ENCODE assay signal across 11 cellular contexts in the genomic region with DNA sequence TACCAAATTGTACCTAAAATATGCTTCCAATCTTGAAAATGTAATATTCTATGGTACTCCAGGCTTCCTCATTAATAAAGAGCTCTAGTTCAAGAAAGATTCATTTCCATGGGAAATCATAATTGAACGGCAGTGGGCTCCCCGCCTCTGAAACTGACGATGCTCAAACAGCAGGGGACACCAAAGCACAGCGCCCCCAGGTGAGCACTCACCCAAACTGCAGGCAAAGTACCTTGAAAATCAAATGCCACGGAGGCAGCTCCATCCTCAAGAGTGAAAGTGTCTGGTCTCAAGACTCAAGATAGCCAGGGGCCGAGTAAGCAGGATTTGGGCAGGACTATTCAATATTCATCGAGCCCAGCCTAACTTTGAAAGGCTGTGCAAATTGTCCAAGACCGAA.
DNase-seq lines count a peak whose midpoint lies in the region; ATAC-seq and TF ChIP-seq lines count a peak whose summit lies in the region.
"Had no signal": no experiment of that assay in that cellular context is flagged by ENCODE, and none has a peak within 500 bp of the region (broad histone marks: within the 10 kb centered on the region; RNA-seq: fewer than 3 reads in every experiment).

No MANE protein-coding gene starts in this region.

- H3K27ac ChIP-seq in colonic mucosa (no peak overlapping the region), smooth muscle cell (ENCODE audit: low read depth) (no peak overlapping the region)
- H3K27ac ChIP-seq: left lung had no signal

- intact Hi-C loops in colonic mucosa (cut with DNase I) = no loop called here

- no peak overlapping the region for H3K4me3 Mint-ChIP-seq in T-cell

- peaks cover 0 to 4% of the 10 kb centered on the region in 2 donors for H3K27me3 Mint-ChIP-seq in T-cell

- no peaks in the 10 kb centered on the region for H3K4me1 Mint-ChIP-seq in T-cell

- H3K4me1 ChIP-seq in colonic mucosa (no peaks in the 10 kb centered on the region), smooth muscle cell (ENCODE audit: low read depth) (peaks cover 25% of the 10 kb centered on the region)
- H3K4me1 ChIP-seq: left lung had no signal

- WGBS in smooth muscle cell (ENCODE audit: low lambda C conversion rate) = 60% methylated on average over 8 of the region's 8 CpGs

- H2AFZ ChIP-seq in smooth muscle cell (ENCODE audit: low read depth) = no peak overlapping the region

- H3K27me3 ChIP-seq in colonic mucosa = peaks cover 6% of the 10 kb centered on the region
- no peaks in the 10 kb centered on the region for H3K27me3 ChIP-seq in smooth muscle cell (ENCODE audit: low read depth)

- H3K36me3 Mint-ChIP-seq in T-cell = no peaks in the 10 kb centered on the region
- H3K36me3 Mint-ChIP-seq: activated naive CD4-positive, alpha-beta T cell treated with anti-CD3 and anti-CD28 coated beads, Interleukin-2, amount 50 U/mL, for 72 hours had no signal

- no peak for ATAC-seq in T-cell (replicated peaks in 1 of 4)
- no peak for ATAC-seq in HG02588 (IDR thresholded peaks at IDR 0.05; ENCODE audit: unreplicated experiment)
- ATAC-seq in GM19397 (IDR thresholded peaks at IDR 0.05; ENCODE audit: unreplicated experiment) = no peak
- ATAC-seq: activated naive CD4-positive, alpha-beta T cell treated with anti-CD3 and anti-CD28 coated beads, Interleukin-2, amount 50 U/mL, for 72 hours; left lung had no signal

- no peaks in the 10 kb centered on the region for H3F3A ChIP-seq in smooth muscle cell (ENCODE audit: low read depth)

- H3K36me3 ChIP-seq in colonic mucosa (no peaks in the 10 kb centered on the region), smooth muscle cell (ENCODE audit: low read depth) (no peaks in the 10 kb centered on the region)
- H3K36me3 ChIP-seq: left lung had no signal

- CTCF ChIA-PET in T-cell (lab: Charles Lee) = interaction anchor here in 1 of 2 donors (0.6 to 0.8 kb wide), 2 partner anchors 131 to 1130 kb away, joined by 3 read pairs; no protein-coding TSS in a partner anchor

- H3K79me2 ChIP-seq in smooth muscle cell (ENCODE audit: low read depth) = no peaks in the 10 kb centered on the region

- in situ Hi-C loops in GM13976 (cut with MboI; ENCODE audit: low sequenced_read_pairs, unreplicated experiment) = no loop called here

- DNase-seq in GM13976 (ENCODE audit: low spot score) = no peak
- DNase-seq in T-cell = peak in 27 of 34 experiments; percentile 6 to 48 (median 24)
- DNase-seq in colonic mucosa = peak; percentile 33
- no peak for DNase-seq in smooth muscle cell (lab: John Stamatoyannopoulos, UW; ENCODE audit: unreplicated experiment)
- DNase-seq in SHP77 (lab: John Stamatoyannopoulos, UW) = no peak
- DNase-seq in hypothalamus (lab: John Stamatoyannopoulos, UW) = no peak
- DNase-seq: NCI-H1092 had no signal

- H4K20me1 ChIP-seq in smooth muscle cell (ENCODE audit: low read depth) = no peaks in the 10 kb centered on the region

- POLR2A ChIA-PET in T-cell (lab: Charles Lee) = interaction anchor here in 1 of 2 donors (0.6 kb wide), 2 partner anchors 27 to 698 kb away, joined by 3 to 4 read pairs; no protein-coding TSS in a partner anchor

- H3K4me3 ChIP-seq in colonic mucosa = no peak overlapping the region
- no peak overlapping the region for H3K4me3 ChIP-seq in smooth muscle cell
- H3K4me3 ChIP-seq: left lung had no signal

- H3K4me2 ChIP-seq in smooth muscle cell = no peak overlapping the region

- TF ChIP-seq CTCF in GM13976 (IDR thresholded peaks at IDR 0.05; ENCODE audit: borderline replicate concordance, control extremely low read depth, extremely low read depth, insufficient read depth, missing control alignments) = peak; percentile 20
- TF ChIP-seq CTCF in colonic mucosa (IDR thresholded peaks at IDR 0.05) = peak; percentile 35
- TF ChIP-seq CTCF in smooth muscle cell (IDR thresholded peaks at IDR 0.05; ENCODE audit: borderline replicate concordance, insufficient read depth, poor library complexity, severe bottlenecking) = peak; percentile 48

- no peak overlapping the region for H3K27ac Mint-ChIP-seq in T-cell
- H3K27ac Mint-ChIP-seq: activated naive CD4-positive, alpha-beta T cell treated with anti-CD3 and anti-CD28 coated beads, Interleukin-2, amount 50 U/mL, for 72 hours had no signal

- peaks cover 2 to 6% (median 4%) of the 10 kb centered on the region in 3 donors for H3K9me3 Mint-ChIP-seq in T-cell

- no peak overlapping the region for H3K9ac ChIP-seq in colonic mucosa (ENCODE audit: low read depth in 2 of 2, low read length in 2 of 2)
- H3K9ac ChIP-seq in smooth muscle cell (ENCODE audit: low read depth) = no peak overlapping the region

- no peaks in the 10 kb centered on the region for H3K9me3 ChIP-seq in colonic mucosa
- no peaks in the 10 kb centered on the region for H3K9me3 ChIP-seq in smooth muscle cell (replicated peaks; ENCODE audit: low read depth)

Comparison
In these comparisons a context has a peak if more than half of its experiments do, and no peak if none do; other contexts are left out.
1. DNase-seq: peak in T-cell (27 of 34) and colonic mucosa (single experiment); none in GM13976 (single experiment), smooth muscle cell (single experiment), SHP77 (0 of 2) and hypothalamus (0 of 51).
2. Peak in every context shown above with its lines, with median percentiles within 50 percentile points of each other: CTCF ChIP-seq.